ENCODE assay signal across 29 cellular contexts in genomic region chr1:189311915-189312314, GRCh38.
"Had no signal": no experiment of that assay in that cellular context is flagged by ENCODE, and none has a peak within 500 bp of the region (broad histone marks: within the 10 kb centered on the region; RNA-seq: fewer than 3 reads in every experiment).

No MANE protein-coding gene starts in this region.

- H3K9me3 Mint-ChIP-seq: mesothelial cell of epicardium, nephron progenitor cell had no signal

- H3K27me3 Mint-ChIP-seq: naive B cell; stimulated activated naive B cell treated with anti-CD40 and anti-IgM and Interleukin-4, amounts not matched to agents 10 μg/mL and 1 μg/mL and 100 μg/mL, for 72 hours had no signal

- DNase-seq: hypothalamus; immature natural killer cell; kidney; left colon; left lung; lower lobe of right lung; mammary epithelial cell; mesenchymal stem cell; naive B cell; natural killer cell; nephron progenitor cell; nucleus accumbens; pancreas; posterior cingulate gyrus; retina; right cardiac atrium; sigmoid colon; small intestine; spleen; stimulated activated naive B cell treated with anti-CD40 and anti-IgM and Interleukin-4, amounts not matched to agents 10 μg/mL and 1 μg/mL and 100 μg/mL, for 72 hours; stimulated activated naive CD8-positive, alpha-beta T cell treated with anti-CD3 and anti-CD28 coated beads, Interleukin-15, Interleukin-2, amounts not matched to agents 100 U/mL and 50 U/mL, for 24 hours; stomach; thyroid gland; transverse colon; upper lobe of left lung had no signal

- H3K27me3 ChIP-seq: left lung, pancreas, sigmoid colon, spleen, stomach, testis, thyroid gland, transverse colon, upper lobe of left lung, vagina had no signal

- H3K4me1 Mint-ChIP-seq: immature natural killer cell; mesothelial cell of epicardium; naive B cell; natural killer cell; nephron progenitor cell; stimulated activated naive B cell treated with anti-CD40 and anti-IgM and Interleukin-4, amounts not matched to agents 10 μg/mL and 1 μg/mL and 100 μg/mL, for 72 hours had no signal

- ATAC-seq: left lung; lower lobe of right lung; natural killer cell; pancreas; right cardiac atrium; stimulated activated naive B cell treated with anti-CD40 and anti-IgM and Interleukin-4, amounts not matched to agents 10 μg/mL and 1 μg/mL and 100 μg/mL, for 72 hours; stimulated activated naive CD8-positive, alpha-beta T cell treated with anti-CD3 and anti-CD28 coated beads, Interleukin-15, Interleukin-2, amounts not matched to agents 100 U/mL and 50 U/mL, for 24 hours had no signal

- H3K4me3 Mint-ChIP-seq: immature natural killer cell; mesothelial cell of epicardium; naive B cell; natural killer cell; nephron progenitor cell; stimulated activated naive B cell treated with anti-CD40 and anti-IgM and Interleukin-4, amounts not matched to agents 10 μg/mL and 1 μg/mL and 100 μg/mL, for 72 hours had no signal

- H3K36me3 ChIP-seq: left lung, lower lobe of right lung, pancreas, prostate gland, sigmoid colon, spleen, stomach, thyroid gland, transverse colon, upper lobe of left lung, vagina had no signal

- H3K4me3 ChIP-seq: left lung, lower lobe of right lung, pancreas, prostate gland, sigmoid colon, spleen, stomach, testis, thyroid gland, transverse colon, upper lobe of left lung, vagina had no signal

- H3K4me1 ChIP-seq: left lung, lower lobe of right lung, pancreas, prostate gland, sigmoid colon, spleen, testis, thyroid gland, transverse colon, upper lobe of left lung, vagina had no signal

- H3K9me3 ChIP-seq: lower lobe of right lung, pancreas, prostate gland, sigmoid colon, stomach, testis, thyroid gland, transverse colon, upper lobe of left lung, vagina had no signal

- H3K36me3 Mint-ChIP-seq: immature natural killer cell; mesothelial cell of epicardium; naive B cell; stimulated activated naive B cell treated with anti-CD40 and anti-IgM and Interleukin-4, amounts not matched to agents 10 μg/mL and 1 μg/mL and 100 μg/mL, for 72 hours had no signal

- H3K27ac ChIP-seq: left lung, lower lobe of right lung, pancreas, prostate gland, sigmoid colon, spleen, stomach, thyroid gland, transverse colon, upper lobe of left lung, vagina had no signal

- H3K27ac Mint-ChIP-seq: immature natural killer cell; mesothelial cell of epicardium; naive B cell; natural killer cell; nephron progenitor cell; stimulated activated naive B cell treated with anti-CD40 and anti-IgM and Interleukin-4, amounts not matched to agents 10 μg/mL and 1 μg/mL and 100 μg/mL, for 72 hours had no signal
